Comparison of ENCODE assay signal across 13 cellular contexts in genomic region chr10:121527690-121528089, GRCh38.
A peak's percentile ranks its signal among the peaks of the same experiment; 100 is the strongest.
DNase-seq lines count a peak whose midpoint lies in the region; ATAC-seq and TF ChIP-seq lines count a peak whose summit lies in the region.
"Had no signal": no experiment of that assay in that cellular context is flagged by ENCODE, and none has a peak within 500 bp of the region (broad histone marks: within the 10 kb centered on the region; RNA-seq: fewer than 3 reads in every experiment).

No MANE protein-coding gene starts in this region.

- H3K23ac ChIP-seq in neuronal stem cell (ENCODE audit: low read depth, low read length, poor library complexity), result no peak overlapping the region

- H3K4me3 ChIP-seq in fibroblast of lung (replicated peaks in 1 of 4; ENCODE audit: control extremely low read depth in 1 of 4, insufficient read depth in 1 of 4, low read depth in 3 of 4, low read length in 4 of 4), result no peak overlapping the region
- no peak overlapping the region for H3K4me3 ChIP-seq in neuronal stem cell (ENCODE audit: low read length in 2 of 2)

- H3K36me3 ChIP-seq in fibroblast of lung (ENCODE audit: control insufficient read depth, insufficient read depth, low read length) (no peaks in the 10 kb centered on the region), neuronal stem cell (replicated peaks in 1 of 2; ENCODE audit: control insufficient read depth in 2 of 2, insufficient read depth in 2 of 2, low read length in 2 of 2) (no peaks in the 10 kb centered on the region)

- no peak overlapping the region for H2BK15ac ChIP-seq in neuronal stem cell (ENCODE audit: low read length)

- no peaks in the 10 kb centered on the region for H3K27me3 ChIP-seq in fibroblast of lung (ENCODE audit: control insufficient read depth, insufficient read depth, low read length)
- H3K27me3 ChIP-seq in neuronal stem cell (ENCODE audit: control insufficient read depth in 3 of 3, insufficient read depth in 3 of 3, low read depth in 1 of 3, low read length in 3 of 3), result peaks cover 0 to 2% (median 0%) of the 10 kb centered on the region in 3 experiments

- H3K9me3 ChIP-seq in fibroblast of lung (ENCODE audit: control insufficient read depth, insufficient read depth, low read depth, low read length), result no peaks in the 10 kb centered on the region
- no peaks in the 10 kb centered on the region for H3K9me3 ChIP-seq in neuronal stem cell (replicated peaks in 1 of 2; ENCODE audit: control insufficient read depth in 2 of 2, insufficient read depth in 1 of 2, low read depth in 1 of 2, low read length in 2 of 2)

- peak; percentile 5 for DNase-seq in COLO668 (lab: John Stamatoyannopoulos, UW; ENCODE audit: unreplicated experiment)
- peak; percentile 41 for DNase-seq in NCI-H146 treated with DMSO at 0.1 percent for 48 hours (lab: John Stamatoyannopoulos, UW; ENCODE audit: unreplicated experiment)
- peak; percentile 22 to 89 for DNase-seq in fibroblast of lung (ENCODE audit: low read depth in 2 of 2)
- peak; percentile 37 for DNase-seq in neuronal stem cell (ENCODE audit: low spot score)
- DNase-seq in NCI-H2029 (lab: John Stamatoyannopoulos, UW), result no peak
- DNase-seq: activated CD4-positive, alpha-beta memory T cell treated with anti-CD3 and anti-CD28 coated beads for 36 hours; activated naive CD8-positive, alpha-beta T cell treated with anti-CD3 and anti-CD28 coated beads, Interleukin-2, amount 10 ng/mL, durations not matched to agents 7 days and 5 days; CD8-positive, alpha-beta T cell; immature natural killer cell had no signal

- no peak overlapping the region for H4K8ac ChIP-seq in neuronal stem cell (ENCODE audit: low read depth, low read length)

- H4K20me1 ChIP-seq in fibroblast of lung (ENCODE audit: control insufficient read depth, extremely low read depth, insufficient read depth, low read length), result no peaks in the 10 kb centered on the region

- no peak overlapping the region for H2BK5ac ChIP-seq in neuronal stem cell (ENCODE audit: low read length)

- no peak overlapping the region for H3K4ac ChIP-seq in neuronal stem cell (ENCODE audit: low read length)

- no peak overlapping the region for H3K18ac ChIP-seq in neuronal stem cell (ENCODE audit: low read length)

- ATAC-seq in GM18861 (IDR thresholded peaks at IDR 0.05; ENCODE audit: unreplicated experiment), result no peak
- ATAC-seq in GM21528 (IDR thresholded peaks at IDR 0.05; ENCODE audit: low FRiP score, unreplicated experiment), result no peak
- no peak for ATAC-seq in GM18502 (IDR thresholded peaks at IDR 0.05; ENCODE audit: poor library complexity, unreplicated experiment)
- ATAC-seq: CD8-positive, alpha-beta T cell had no signal

- H3K9ac ChIP-seq in fibroblast of lung (ENCODE audit: insufficient read depth, low read length) (no peak overlapping the region), neuronal stem cell (ENCODE audit: low read depth, low read length, poor library complexity) (no peak overlapping the region)
- H3K9ac ChIP-seq: parathyroid adenoma had no signal

- no CpG with 5 or more reads among the region's 6 CpGs for WGBS in neuronal stem cell (ENCODE audit: extremely low coverage in 2 of 2, insufficient read length in 2 of 2, insufficient replicate concordance in 1 of 2), 2 donors

- H3K79me2 ChIP-seq in fibroblast of lung (ENCODE audit: control insufficient read depth, insufficient read depth, low read length), result no peaks in the 10 kb centered on the region
- H3K79me2 ChIP-seq: parathyroid adenoma had no signal

- H3K79me1 ChIP-seq in neuronal stem cell (ENCODE audit: low read depth, low read length), result no peaks in the 10 kb centered on the region

- H3K4me2 ChIP-seq in fibroblast of lung (ENCODE audit: extremely low read depth, insufficient read depth, low read length) (no peak overlapping the region), neuronal stem cell (ENCODE audit: insufficient read depth, low read length, poor library complexity, severe bottlenecking) (no peak overlapping the region)

- H3K4me1 ChIP-seq in fibroblast of lung (ENCODE audit: control insufficient read depth, extremely low read depth, insufficient read depth, low read length) (no peaks in the 10 kb centered on the region), neuronal stem cell (ENCODE audit: control insufficient read depth in 2 of 2, insufficient read depth in 1 of 2, low read depth in 1 of 2, low read length in 2 of 2) (peaks cover 18 to 28% of the 10 kb centered on the region in 2 donors)
- H3K4me1 ChIP-seq: parathyroid adenoma had no signal

- no peak overlapping the region for H4K91ac ChIP-seq in neuronal stem cell (ENCODE audit: low read depth, low read length, poor library complexity)

- H3K14ac ChIP-seq in neuronal stem cell (ENCODE audit: low read length), result no peak overlapping the region

- H2BK120ac ChIP-seq in neuronal stem cell (ENCODE audit: low read depth, low read length), result no peak overlapping the region

- H2AK5ac ChIP-seq in neuronal stem cell (ENCODE audit: low read depth, low read length), result no peak overlapping the region

- no peak for TF ChIP-seq CTCF in fibroblast of lung (conservative IDR thresholded peaks at IDR 0.05 in 1 of 2, IDR thresholded peaks at IDR 0.05 in 1 of 2; ENCODE audit: low read depth in 1 of 2, low read length in 2 of 2)

- no peak overlapping the region for H3K27ac ChIP-seq in fibroblast of lung (ENCODE audit: insufficient read depth, low read length)
- no peak overlapping the region for H3K27ac ChIP-seq in neuronal stem cell (replicated peaks; ENCODE audit: low read length)
- H3K27ac ChIP-seq: parathyroid adenoma had no signal

- no peak overlapping the region for H2BK12ac ChIP-seq in neuronal stem cell (ENCODE audit: low read length)

- H2AFZ ChIP-seq in fibroblast of lung (ENCODE audit: low read length) (no peak overlapping the region), neuronal stem cell (ENCODE audit: low read length) (no peak overlapping the region)
- H2AFZ ChIP-seq: parathyroid adenoma had no signal
